8 cellular contexts compared by ENCODE assay signal in genomic region chr1:162690672-162691434, GRCh38. TPM values are rescaled to one million over a fixed set of nuclear protein-coding genes. Genes with fewer than 3 reads are reported as not detected.
DNase-seq lines count a peak whose midpoint lies in the region; ATAC-seq, FAIRE-seq and TF ChIP-seq lines count a peak whose summit lies in the region.

No MANE protein-coding gene starts in this region.

- H3K4me3 ChIP-seq in right lobe of liver: no peak overlapping the region
- H3K4me3 ChIP-seq in HepG2 (replicated peaks in 1 of 3; ENCODE audit: insufficient read depth in 1 of 3, low read depth in 2 of 3, low read length in 3 of 3): no peak overlapping the region
- H3K4me3 ChIP-seq in breast epithelium: no peak overlapping the region
- H3K4me3 ChIP-seq in lower leg skin (ENCODE audit: low read depth, poor library complexity, severe bottlenecking): no peak overlapping the region
- no peak overlapping the region for H3K4me3 ChIP-seq in CD8-positive, alpha-beta T cell (ENCODE audit: low read depth, low read length)

- no peak overlapping the region for H3K27ac Mint-ChIP-seq in CD8-positive, alpha-beta T cell

- no peak overlapping the region for H3K9ac ChIP-seq in HepG2 (ENCODE audit: insufficient read depth, low read depth, low read length)

- in situ Hi-C loops in HepG2 (cut with HindIII; ENCODE audit: extremely low pct_ligation_motif_present, low pct_unique_long_range_greater_than_20kb): no loop called here

- peaks cover 0 to 14% (median 3%) of the 10 kb centered on the region in 4 donors for H3K4me1 ChIP-seq in right lobe of liver
- H3K4me1 ChIP-seq in HepG2 (ENCODE audit: insufficient read depth, low read length): peaks cover 35% of the 10 kb centered on the region
- peaks cover 7 to 11% of the 10 kb centered on the region in 2 donors for H3K4me1 ChIP-seq in breast epithelium
- no peaks in the 10 kb centered on the region for H3K4me1 ChIP-seq in CD8-positive, alpha-beta T cell (ENCODE audit: insufficient read depth, low read length)

- FAIRE-seq in HepG2 (lab: Jason Lieb, UNC): no peak

- no peaks in the 10 kb centered on the region for H3K9me3 Mint-ChIP-seq in CD8-positive, alpha-beta T cell

- CTCF ChIA-PET in HepG2 (lab: Yijun Ruan, JAX; ENCODE audit: low intra/inter-chr PET ratio, low total read pairs): no interaction called here
- CTCF ChIA-PET in CD8-positive, alpha-beta T cell (lab: Charles Lee): interaction anchor here (1.2 kb wide), 1 partner anchor 11 kb away, joined by 5 read pairs; no protein-coding TSS in a partner anchor

- no peaks in the 10 kb centered on the region for H3K27me3 ChIP-seq in right lobe of liver
- H3K27me3 ChIP-seq in HepG2 (ENCODE audit: control insufficient read depth in 1 of 2, insufficient read depth in 2 of 2, low read length in 2 of 2): no peaks in the 10 kb centered on the region
- no peaks in the 10 kb centered on the region for H3K27me3 ChIP-seq in breast epithelium
- no peaks in the 10 kb centered on the region for H3K27me3 ChIP-seq in CD8-positive, alpha-beta T cell (ENCODE audit: insufficient read depth, low read length)

- no peak for TF ChIP-seq CTCF in right lobe of liver (IDR thresholded peaks at IDR 0.05)
- TF ChIP-seq CTCF in HepG2 (CRISPR knock-in tag; IDR thresholded peaks at IDR 0.05): no peak
- TF ChIP-seq CTCF in breast epithelium (IDR thresholded peaks at IDR 0.05): no peak
- TF ChIP-seq CTCF in lower leg skin (IDR thresholded peaks at IDR 0.05): no peak
- no peak for TF ChIP-seq CTCF in CD8-positive, alpha-beta T cell (IDR thresholded peaks at IDR 0.05)

- H3K36me3 ChIP-seq in right lobe of liver (no peaks in the 10 kb centered on the region), HepG2 (replicated peaks in 1 of 2; ENCODE audit: control insufficient read depth in 1 of 2, insufficient read depth in 2 of 2, low read length in 2 of 2) (no peaks in the 10 kb centered on the region), breast epithelium (no peaks in the 10 kb centered on the region)
- no peaks in the 10 kb centered on the region for H3K36me3 ChIP-seq in CD8-positive, alpha-beta T cell (ENCODE audit: insufficient read depth, low read length)

- TF ChIP-seq POLR2A in right lobe of liver (IDR thresholded peaks at IDR 0.05): no peak
- TF ChIP-seq POLR2A in HepG2 (IDR thresholded peaks at IDR 0.05; ENCODE audit: insufficient read depth in 1 of 2, low read depth in 2 of 2, low read length in 2 of 2): no peak
- no peak for TF ChIP-seq POLR2A in breast epithelium (IDR thresholded peaks at IDR 0.05)
- TF ChIP-seq POLR2A in lower leg skin (IDR thresholded peaks at IDR 0.05): no peak

- no peak for DNase-seq in right lobe of liver
- DNase-seq in HepG2 (ENCODE audit: low spot score): no peak
- DNase-seq in breast epithelium (ENCODE audit: low spot score in 2 of 2): peak; percentile 54 to 80
- peak; percentile 85 to 94 for DNase-seq in lower leg skin (ENCODE audit: low spot score in 2 of 2)
- no peak for DNase-seq in CD8-positive, alpha-beta T cell
- DNase-seq in middle frontal gyrus (ENCODE audit: extremely low spot score, low spot score): no peak
- DNase-seq in GM19238 (ENCODE audit: insufficient read length, low spot score): no peak

- no peak overlapping the region for H2AFZ ChIP-seq in HepG2 (ENCODE audit: low read length)

- no peaks in the 10 kb centered on the region for H4K20me1 ChIP-seq in HepG2 (ENCODE audit: insufficient read depth, low read length)

- no peak for TF ChIP-seq RAD21 in HepG2 (CRISPR knock-in tag; IDR thresholded peaks at IDR 0.05)

- ATAC-seq in right lobe of liver (peak in 2 of 4 donors; percentile 47 to 58), HepG2 (no peak), HG03342 (IDR thresholded peaks at IDR 0.05; ENCODE audit: unreplicated experiment) (no peak)
- no peak for ATAC-seq in CD8-positive, alpha-beta T cell

- intact Hi-C loops in right lobe of liver (cut with DNase I) (no loop called here), HepG2 (cut with micrococcal nuclease; ENCODE audit: unreplicated experiment) (loop anchor here (5.0 kb wide), 1 partner anchor 41 kb away; no protein-coding TSS in a partner anchor), breast epithelium (cut with DNase I; ENCODE audit: low total_unique reads) (no loop called here), lower leg skin (cut with DNase I; ENCODE audit: low total_unique reads) (no loop called here)
- intact Hi-C loops in CD8-positive, alpha-beta T cell (cut with DNase I, micrococcal nuclease): no loop called here

- H3K27ac ChIP-seq in right lobe of liver (peak overlapping the region; percentile 16 to 73 (median 41)), HepG2 (ENCODE audit: extremely low read length, insufficient read depth, low read length) (no peak overlapping the region), breast epithelium (peak overlapping the region; percentile 51 to 71)
- H3K27ac ChIP-seq in CD8-positive, alpha-beta T cell (ENCODE audit: low read depth, low read length): no peak overlapping the region

- H3K4me1 Mint-ChIP-seq in CD8-positive, alpha-beta T cell (ENCODE audit: low read depth): no peaks in the 10 kb centered on the region

- H3K9me3 ChIP-seq in right lobe of liver: no peaks in the 10 kb centered on the region
- H3K9me3 ChIP-seq in HepG2 (ENCODE audit: low read length): no peaks in the 10 kb centered on the region
- H3K9me3 ChIP-seq in breast epithelium: no peaks in the 10 kb centered on the region
- no peaks in the 10 kb centered on the region for H3K9me3 ChIP-seq in CD8-positive, alpha-beta T cell (ENCODE audit: low read length)

- 59% methylated on average over 6 of the region's 7 CpGs for WGBS in right lobe of liver (ENCODE audit: insufficient coverage, low coverage, low lambda C conversion rate, missing lambda C conversion rate)
- WGBS in HepG2 (ENCODE audit: low lambda C conversion rate): 75% methylated on average over 7 of the region's 7 CpGs
- WGBS in lower leg skin, 2 donors: 9 to 10% methylated on average over 7 of the region's 7 CpGs

- POLR2A ChIA-PET in HepG2 (lab: Yijun Ruan, JAX): no interaction called here
- POLR2A ChIA-PET in CD8-positive, alpha-beta T cell (lab: Charles Lee): no interaction called here

- no peak overlapping the region for H3K4me3 Mint-ChIP-seq in CD8-positive, alpha-beta T cell

- TF ChIP-seq EP300 in HepG2 (IDR thresholded peaks at IDR 0.05; ENCODE audit: low read depth in 2 of 2, low read length in 2 of 2) (no peak), HepG2 (CRISPR knock-in tag; IDR thresholded peaks at IDR 0.05; ENCODE audit: borderline replicate concordance) (no peak)

- H3K79me2 ChIP-seq in HepG2 (ENCODE audit: insufficient read depth, low read length): no peaks in the 10 kb centered on the region

- no TSS peak for BruUV-seq in HepG2 (replicated peaks; lab: Mats Ljungman, UMichigan)

- H3K27me3 Mint-ChIP-seq in CD8-positive, alpha-beta T cell (ENCODE audit: low read depth): peaks cover 8% of the 10 kb centered on the region

- H3K4me2 ChIP-seq in HepG2 (ENCODE audit: low read depth, low read length): no peak overlapping the region

- no peaks in the 10 kb centered on the region for H3K36me3 Mint-ChIP-seq in CD8-positive, alpha-beta T cell

TF ChIP-seq in HepG2, 621 proteins besides CTCF, POLR2A, EP300 and RAD21 (continues in another document):
- TF ChIP-seq NR2F1 (CRISPR knock-in tag; IDR thresholded peaks at IDR 0.05) (no peak), ZNF552 (CRISPR knock-in tag; IDR thresholded peaks at IDR 0.05; ENCODE audit: borderline replicate concordance) (no peak)
- TF ChIP-seq, protein P1, sequence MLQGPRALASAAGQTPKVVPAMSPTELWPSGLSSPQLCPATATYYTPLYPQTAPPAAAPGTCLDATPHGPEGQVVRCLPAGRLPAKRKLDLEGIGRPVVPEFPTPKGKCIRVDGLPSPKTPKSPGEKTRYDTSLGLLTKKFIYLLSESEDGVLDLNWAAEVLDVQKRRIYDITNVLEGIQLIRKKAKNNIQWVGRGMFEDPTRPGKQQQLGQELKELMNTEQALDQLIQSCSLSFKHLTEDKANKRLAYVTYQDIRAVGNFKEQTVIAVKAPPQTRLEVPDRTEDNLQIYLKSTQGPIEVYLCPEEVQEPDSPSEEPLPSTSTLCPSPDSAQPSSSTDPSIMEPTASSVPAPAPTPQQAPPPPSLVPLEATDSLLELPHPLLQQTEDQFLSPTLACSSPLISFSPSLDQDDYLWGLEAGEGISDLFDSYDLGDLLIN (CRISPR knock-in tag; IDR thresholded peaks at IDR 0.05; ENCODE audit: borderline replicate concordance): no peak

RNA-seq across cellular contexts. Expression of gene DDR2, which starts 58.6 kb away (rescaled TPM):
- total RNA-seq in right lobe of liver (1 to 10 TPM; 2.7 to 4.7 (median 3.1) TPM), HepG2 (2016; rRNA removed; fragmentation: Illumina TruSeq; extraction: Trizol) (0.13 and 0.38 TPM in 2 replicates), breast epithelium (100 to 1,000 TPM in 1 of 3 donors, 10 to 100 TPM in 2; 41.9 to 238 (median 47.2) TPM), lower leg skin (10 to 100 TPM; 15.1 to 36.9 (median 20.0) TPM)
- total RNA-seq in HepG2 (2016; cell fraction: cytosol; rRNA removed; fragmentation: Illumina TruSeq; extraction: Trizol; ENCODE audit: low read depth): under 0.01 TPM in 1 of 2 replicates, not detected in the other
- total RNA-seq in HepG2 (2016; cell fraction: insoluble cytoplasmic fraction; rRNA removed; fragmentation: Illumina TruSeq; extraction: Trizol): 0.15 and 0.43 TPM in 2 replicates
- 0.10 and 0.22 TPM in 2 replicates for total RNA-seq in HepG2 (2016; cell fraction: membrane; rRNA removed; fragmentation: Illumina TruSeq; extraction: Trizol)
- 1.3 and 2.1 TPM in 2 replicates for total RNA-seq in HepG2 (2016; cell fraction: nucleus; rRNA removed; fragmentation: Illumina TruSeq; extraction: Trizol)
- polyA plus RNA-seq in HepG2 (2011; rRNA removed): 0.30 and 0.36 TPM in 2 replicates
- 0.15 and 0.18 TPM in 2 replicates for polyA plus RNA-seq in HepG2 (2011; cell fraction: cytosol; rRNA removed)
- 0.84 and 1.3 TPM in 2 replicates for polyA plus RNA-seq in HepG2 (2011; cell fraction: nucleus; rRNA removed)
- 0.23 and 0.40 TPM in 2 replicates for polyA plus RNA-seq in HepG2 (2012)
- 0.02 and 0.07 TPM in 2 replicates for polyA plus RNA-seq in HepG2 (2016; cell fraction: cytosol; fragmentation: Illumina TruSeq; extraction: Trizol; ENCODE audit: low read depth)
- 0.09 and 0.14 TPM in 2 replicates for polyA plus RNA-seq in HepG2 (2016; cell fraction: insoluble cytoplasmic fraction; fragmentation: Illumina TruSeq; extraction: Trizol; ENCODE audit: low read depth)
- 0.02 TPM in 2 replicates for polyA plus RNA-seq in HepG2 (2016; cell fraction: membrane; fragmentation: Illumina TruSeq; extraction: Trizol; ENCODE audit: low read depth)
- 0.89 and 1.2 TPM in 2 replicates for polyA plus RNA-seq in HepG2 (2016; cell fraction: nucleus; fragmentation: Illumina TruSeq; extraction: Trizol; ENCODE audit: insufficient read depth, low read depth)
- polyA minus RNA-seq in HepG2 (2011; rRNA and poly(A)+ RNA removed; ENCODE audit: low replicate concordance): 1.2 and 3.1 TPM in 2 replicates
- 0.59 TPM in 1 of 2 replicates, not detected in the other for polyA minus RNA-seq in HepG2 (2011; cell fraction: cytosol; rRNA and poly(A)+ RNA removed)
- 1.5 and 2.5 TPM in 2 replicates for polyA minus RNA-seq in HepG2 (2011; cell fraction: nucleus; rRNA and poly(A)+ RNA removed)
- under 1 TPM; 0.25 to 0.38 TPM for total RNA-seq in CD8-positive, alpha-beta T cell

Comparison
In these comparisons a context has a peak if more than half of its experiments do, and no peak if none do; other contexts are left out.
1. H3K27ac ChIP-seq: peak in right lobe of liver (3 of 3) and breast epithelium (2 of 2); none in HepG2 (single experiment) and CD8-positive, alpha-beta T cell (single experiment).
2. DNase-seq: peak in breast epithelium (2 of 2) and lower leg skin (2 of 2); none in right lobe of liver (0 of 3), HepG2 (single experiment), CD8-positive, alpha-beta T cell (0 of 7), middle frontal gyrus (single experiment) and GM19238 (single experiment).